11 cellular contexts compared by ENCODE assay signal in the genomic region with DNA sequence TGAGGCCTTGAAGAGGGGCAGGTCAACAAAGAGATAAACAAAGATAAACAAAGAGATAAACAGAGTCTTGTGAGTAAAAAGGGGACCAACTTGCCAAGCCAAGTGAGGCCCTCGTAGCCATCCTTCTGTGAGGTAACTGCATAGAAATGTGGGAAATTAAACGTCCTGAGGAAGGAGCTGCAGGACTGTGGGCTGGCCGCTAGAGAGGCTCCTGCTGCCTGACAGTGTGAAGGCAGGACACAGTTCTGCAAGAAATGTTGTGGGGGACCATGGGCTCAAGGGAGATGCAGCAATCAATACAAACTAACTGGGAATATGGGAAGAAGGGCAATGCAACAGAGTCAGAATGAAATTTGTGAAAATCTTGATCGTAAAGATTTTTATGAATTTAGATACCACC.
DNase-seq lines count a peak whose midpoint lies in the region; ATAC-seq, FAIRE-seq and TF ChIP-seq lines count a peak whose summit lies in the region.
"Had no signal": no experiment of that assay in that cellular context is flagged by ENCODE, and none has a peak within 500 bp of the region (broad histone marks: within the 10 kb centered on the region; RNA-seq: fewer than 3 reads in every experiment).

No MANE protein-coding gene starts in this region.

- DNase-seq in D721Med (ENCODE audit: insufficient read length, low spot score): no peak
- DNase-seq in HT-29 (ENCODE audit: low spot score): peak; percentile 12
- peak; percentile 23 for DNase-seq in WERI-Rb-1
- peak; percentile 31 for DNase-seq in iris pigment epithelial cell (ENCODE audit: low read depth)
- no peak for DNase-seq in mucosa of gallbladder (ENCODE audit: low spot score)
- no peak for DNase-seq in mucosa of descending colon
- DNase-seq: GF-D8, midbrain had no signal

- FAIRE-seq in D721Med (lab: Jason Lieb, UNC): no peak

- H3K9me3 ChIP-seq in WERI-Rb-1 (ENCODE audit: severe bottlenecking) (no peaks in the 10 kb centered on the region), mucosa of descending colon (no peaks in the 10 kb centered on the region)
- H3K9me3 ChIP-seq: esophagus muscularis mucosa had no signal

- no peak overlapping the region for H3K27ac ChIP-seq in WERI-Rb-1
- H3K27ac ChIP-seq: esophagus muscularis mucosa had no signal

- peaks cover 8% of the 10 kb centered on the region for H3K27me3 ChIP-seq in WERI-Rb-1 (ENCODE audit: insufficient read depth, low read depth, severe bottlenecking)

- ATAC-seq in HG03159 (IDR thresholded peaks at IDR 0.05; ENCODE audit: unreplicated experiment) (no peak), HG03095 (IDR thresholded peaks at IDR 0.05; ENCODE audit: unreplicated experiment) (no peak), mucosa of descending colon (no peak)

- intact Hi-C loops in mucosa of descending colon (cut with DNase I, micrococcal nuclease): no loop called here

- H3K36me3 ChIP-seq in WERI-Rb-1 (no peaks in the 10 kb centered on the region), mucosa of descending colon (ENCODE audit: low read depth) (no peaks in the 10 kb centered on the region)
- H3K36me3 ChIP-seq: esophagus muscularis mucosa had no signal

- peak; percentile 22 for TF ChIP-seq CTCF in D721Med (IDR thresholded peaks at IDR 0.05; ENCODE audit: insufficient read depth, missing control alignments)
- TF ChIP-seq CTCF in WERI-Rb-1 (IDR thresholded peaks at IDR 0.05; ENCODE audit: low read depth, low read length): peak; percentile 63
- TF ChIP-seq CTCF in mucosa of descending colon (IDR thresholded peaks at IDR 0.05): no peak

- H3K4me3 ChIP-seq in WERI-Rb-1 (ENCODE audit: low read depth, low read length): no peak overlapping the region
- H3K4me3 ChIP-seq in mucosa of descending colon: no peak overlapping the region
- H3K4me3 ChIP-seq: esophagus muscularis mucosa had no signal

- no peaks in the 10 kb centered on the region for H3K4me1 ChIP-seq in mucosa of descending colon (ENCODE audit: low read depth)

Comparison
In these comparisons a context has a peak if more than half of its experiments do, and no peak if none do; other contexts are left out.
1. DNase-seq: peak in HT-29 (single experiment), WERI-Rb-1 (single experiment) and iris pigment epithelial cell (single experiment); none in D721Med (single experiment), mucosa of gallbladder (single experiment) and mucosa of descending colon (0 of 3).